ENCODE assay signal across 8 cellular contexts in genomic region chr5:127875235-127876021, GRCh38.
A peak's percentile ranks its signal among the peaks of the same experiment; 100 is the strongest.
DNase-seq lines count a peak whose midpoint lies in the region; ATAC-seq and TF ChIP-seq lines count a peak whose summit lies in the region.

No MANE protein-coding gene starts in this region.

- H3K36me3 Mint-ChIP-seq in activated CD8-positive, alpha-beta T cell treated with anti-CD3 and anti-CD28 coated beads for 36 hours (ENCODE audit: low read depth) = no peaks in the 10 kb centered on the region

- peaks cover 3% of the 10 kb centered on the region for H3K27me3 Mint-ChIP-seq in activated CD8-positive, alpha-beta T cell treated with anti-CD3 and anti-CD28 coated beads for 36 hours

- POLR2A ChIA-PET in activated CD8-positive, alpha-beta T cell treated with anti-CD3 and anti-CD28 coated beads for 36 hours (lab: Charles Lee) = interaction anchor here (0.7 kb wide), 1 partner anchor 163 kb away, joined by 3 read pairs; no protein-coding TSS in a partner anchor

- no peak for TF ChIP-seq POLR2A in prostate gland (IDR thresholded peaks at IDR 0.05)

- intact Hi-C loops in activated CD8-positive, alpha-beta T cell treated with anti-CD3 and anti-CD28 coated beads for 36 hours (cut with micrococcal nuclease) = loop anchor here (5.0 kb wide), 1 partner anchor 327 kb away; no protein-coding TSS in a partner anchor
- intact Hi-C loops in head of caudate nucleus (cut with DNase I) = loop anchor here (10.0 kb wide), 2 partner anchors 209 to 329 kb away; partner anchors contain the start of gene SLC12A2
- intact Hi-C loops in prostate gland (cut with DNase I) = loop anchor here (10.0 kb wide), 2 partner anchors 209 to 329 kb away; partner anchors contain the start of gene SLC12A2

- H3K9me3 Mint-ChIP-seq in activated CD8-positive, alpha-beta T cell treated with anti-CD3 and anti-CD28 coated beads for 36 hours = peaks cover 1% of the 10 kb centered on the region

- 18% methylated on average over 8 of the region's 8 CpGs for WGBS in prostate gland

- CTCF ChIA-PET in activated CD8-positive, alpha-beta T cell treated with anti-CD3 and anti-CD28 coated beads for 36 hours (lab: Charles Lee) = interaction anchor here (0.7 to 2.2 kb wide), 7 partner anchors 9 to 339 kb away, joined by 3 to 10 read pairs (median 3); no protein-coding TSS in a partner anchor

- H3K4me3 Mint-ChIP-seq in activated CD8-positive, alpha-beta T cell treated with anti-CD3 and anti-CD28 coated beads for 36 hours = no peak overlapping the region

- H3K4me1 Mint-ChIP-seq in activated CD8-positive, alpha-beta T cell treated with anti-CD3 and anti-CD28 coated beads for 36 hours (ENCODE audit: low read depth) = no peaks in the 10 kb centered on the region

- TF ChIP-seq CTCF in activated CD8-positive, alpha-beta T cell treated with anti-CD3 and anti-CD28 coated beads for 36 hours (IDR thresholded peaks at IDR 0.05) = peak; percentile 17
- TF ChIP-seq CTCF in prostate gland (IDR thresholded peaks at IDR 0.05) = peak in 1 of 4 experiments; percentile 29

- no peak overlapping the region for H3K4me3 ChIP-seq in prostate gland

- H3K36me3 ChIP-seq in prostate gland = no peaks in the 10 kb centered on the region

- no peaks in the 10 kb centered on the region for H3K9me3 ChIP-seq in prostate gland

- no peak overlapping the region for H3K27ac Mint-ChIP-seq in activated CD8-positive, alpha-beta T cell treated with anti-CD3 and anti-CD28 coated beads for 36 hours

- no peaks in the 10 kb centered on the region for H3K27me3 ChIP-seq in prostate gland (replicated peaks; ENCODE audit: insufficient read depth)

- no peaks in the 10 kb centered on the region for H3K4me1 ChIP-seq in prostate gland (replicated peaks)

- DNase-seq in DMS 273 (lab: John Stamatoyannopoulos, UW; ENCODE audit: unreplicated experiment) (peak; percentile 86), NCI-H2196 treated with DMSO at 0.1 percent for 48 hours (lab: John Stamatoyannopoulos, UW; ENCODE audit: unreplicated experiment) (peak; percentile 79), head of caudate nucleus (peak; percentile 13 to 86 (median 59)), prostate gland (ENCODE audit: low spot score) (peak; percentile 27), KG1 (lab: John Stamatoyannopoulos, UW) (no peak)
- DNase-seq in activated CD8-positive, alpha-beta T cell treated with anti-CD3 and anti-CD28 coated beads for 36 hours = peak; percentile 43

- peak; percentile 92 for ATAC-seq in GM19035 (IDR thresholded peaks at IDR 0.05; ENCODE audit: unreplicated experiment)
- ATAC-seq in HG03066 (IDR thresholded peaks at IDR 0.05; ENCODE audit: low read depth, unreplicated experiment) = peak; percentile 81
- ATAC-seq in activated CD8-positive, alpha-beta T cell treated with anti-CD3 and anti-CD28 coated beads for 36 hours = peak; percentile 66

- no peak overlapping the region for H3K27ac ChIP-seq in prostate gland
